9 cellular contexts compared by ENCODE assay signal in the genomic region with DNA sequence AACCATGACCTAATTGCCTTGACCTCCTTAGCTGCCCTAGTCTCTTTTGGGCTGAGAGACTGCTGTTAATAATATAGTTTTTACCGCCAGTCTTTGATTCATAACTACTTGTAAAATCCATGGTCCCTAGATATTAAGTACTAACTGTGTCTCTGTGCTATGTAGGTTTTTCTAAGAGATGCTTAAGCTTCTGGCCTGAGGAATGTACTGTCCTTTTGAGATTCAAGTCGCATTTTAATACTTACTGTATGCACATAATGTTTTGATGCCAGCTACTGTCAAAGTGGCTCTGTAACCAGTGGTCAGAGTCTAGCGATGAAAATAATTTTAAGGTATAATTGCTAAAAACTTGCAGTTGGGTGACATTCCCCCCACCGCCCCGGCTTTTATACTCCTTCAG. TPM values are rescaled to one million over a fixed set of nuclear protein-coding genes. Genes with fewer than 3 reads are reported as not detected.
A peak's percentile ranks its signal among the peaks of the same experiment; 100 is the strongest.
DNase-seq lines count a peak whose midpoint lies in the region; ATAC-seq and TF ChIP-seq lines count a peak whose summit lies in the region.
"Had no signal": no experiment of that assay in that cellular context is flagged by ENCODE, and none has a peak within 500 bp of the region (broad histone marks: within the 10 kb centered on the region; RNA-seq: fewer than 3 reads in every experiment).

No MANE protein-coding gene starts in this region.

- no peaks in the 10 kb centered on the region for H3K36me3 Mint-ChIP-seq in activated CD4-positive, alpha-beta T cell treated with anti-CD3 and anti-CD28 coated beads, Interleukin-2, amount 10 ng/mL, durations not matched to agents 24 days and 14 days (ENCODE audit: low read depth)
- H3K36me3 Mint-ChIP-seq in T-cell, result no peaks in the 10 kb centered on the region

- 99% methylated on average over 5 of the region's 5 CpGs for WGBS in mammary epithelial cell (ENCODE audit: low coverage, missing lambda C conversion rate)

- DNase-seq in activated CD4-positive, alpha-beta T cell treated with anti-CD3 and anti-CD28 coated beads, Interleukin-2, amount 10 ng/mL, durations not matched to agents 24 days and 14 days, result no peak
- no peak for DNase-seq in activated CD4-positive, alpha-beta T cell treated with anti-CD3 and anti-CD28 coated beads, Interleukin-2, amount 50 U/mL, for 4 hours
- DNase-seq in mammary epithelial cell, result no peak
- DNase-seq in lower lobe of right lung, result no peak
- no peak for DNase-seq in tibial artery
- no peak for DNase-seq in NOMO-1 treated with DMSO at 0.1 percent for 48 hours (lab: John Stamatoyannopoulos, UW; ENCODE audit: unreplicated experiment)
- DNase-seq in NCI-H1092 treated with DMSO at 0.1 percent for 48 hours (lab: John Stamatoyannopoulos, UW), result no peak
- DNase-seq in T-cell, result no peak
- DNase-seq: NCI-H1048 had no signal

- H3K79me2 ChIP-seq in mammary epithelial cell (ENCODE audit: insufficient read depth, low read length), result peaks cover 3% of the 10 kb centered on the region

- peaks cover 6% of the 10 kb centered on the region for H3K4me1 Mint-ChIP-seq in activated CD4-positive, alpha-beta T cell treated with anti-CD3 and anti-CD28 coated beads, Interleukin-2, amount 10 ng/mL, durations not matched to agents 24 days and 14 days
- peaks cover 0 to 18% (median 14%) of the 10 kb centered on the region in 3 donors for H3K4me1 Mint-ChIP-seq in T-cell

- H3K4me3 Mint-ChIP-seq in activated CD4-positive, alpha-beta T cell treated with anti-CD3 and anti-CD28 coated beads, Interleukin-2, amount 10 ng/mL, durations not matched to agents 24 days and 14 days, result peak overlapping the region; percentile 63
- peak overlapping the region in 1 of 3 donors; percentile 72 for H3K4me3 Mint-ChIP-seq in T-cell

- no peaks in the 10 kb centered on the region for H3K9me3 Mint-ChIP-seq in activated CD4-positive, alpha-beta T cell treated with anti-CD3 and anti-CD28 coated beads, Interleukin-2, amount 10 ng/mL, durations not matched to agents 24 days and 14 days
- H3K9me3 Mint-ChIP-seq in T-cell, result no peaks in the 10 kb centered on the region

- CTCF ChIA-PET in mammary epithelial cell (lab: Charles Lee; ENCODE audit: low non-redundant PET) (no interaction called here), T-cell (lab: Charles Lee) (interaction anchor here in 1 of 2 donors (0.5 to 0.6 kb wide), 2 partner anchors 13 to 865 kb away, joined by 3 to 4 read pairs; no protein-coding TSS in a partner anchor)

- H3K36me3 ChIP-seq in mammary epithelial cell (ENCODE audit: insufficient read depth, low read length), result no peaks in the 10 kb centered on the region
- no peaks in the 10 kb centered on the region for H3K36me3 ChIP-seq in lower lobe of right lung
- H3K36me3 ChIP-seq in tibial artery, result no peaks in the 10 kb centered on the region

- POLR2A ChIA-PET in T-cell (lab: Charles Lee), result no interaction called here

- dilution Hi-C loops in mammary epithelial cell (cut with HindIII; ENCODE audit: low sequenced_read_pairs), result loop anchor here (5.0 kb wide), 1 partner anchor 35 kb away; no protein-coding TSS in a partner anchor

- in situ Hi-C loops in mammary epithelial cell (cut with MboI; ENCODE audit: low sequenced_read_pairs in 2 of 2), result no loop called here

- H3K4me1 ChIP-seq in mammary epithelial cell (ENCODE audit: insufficient read depth, low read length) (no peaks in the 10 kb centered on the region), lower lobe of right lung (peaks cover 17% of the 10 kb centered on the region), tibial artery (peaks cover 0 to 31% (median 10%) of the 10 kb centered on the region in 4 donors)

- H3K4me3 ChIP-seq in mammary epithelial cell (replicated peaks in 1 of 3; ENCODE audit: insufficient read depth in 1 of 3, low read depth in 2 of 3, low read length in 3 of 3), result peak overlapping the region in 2 of 3 experiments; percentile 60 to 77
- H3K4me3 ChIP-seq in lower lobe of right lung, result peak overlapping the region; percentile 75
- peak overlapping the region; percentile 95 to 97 for H3K4me3 ChIP-seq in tibial artery

- H4K20me1 ChIP-seq in mammary epithelial cell (ENCODE audit: insufficient read depth, low read length), result no peaks in the 10 kb centered on the region

- intact Hi-C loops in activated CD4-positive, alpha-beta T cell treated with anti-CD3 and anti-CD28 coated beads, Interleukin-2, amount 10 ng/mL, durations not matched to agents 24 days and 14 days (cut with micrococcal nuclease), result loop anchor here (2.0 kb wide), 2 partner anchors 47 to 83 kb away; no protein-coding TSS in a partner anchor
- intact Hi-C loops in mammary epithelial cell (cut with micrococcal nuclease), result loop anchor here (1.0 to 2.0 kb wide), 3 partner anchors 83 to 228 kb away; no protein-coding TSS in a partner anchor
- intact Hi-C loops in lower lobe of right lung (cut with DNase I), result no loop called here
- intact Hi-C loops in tibial artery (cut with DNase I; ENCODE audit: low total_unique reads), result loop anchor here (5.0 to 10.0 kb wide), 2 partner anchors 83 to 350 kb away; no protein-coding TSS in a partner anchor

- no peaks in the 10 kb centered on the region for H3K27me3 ChIP-seq in mammary epithelial cell (ENCODE audit: insufficient read depth, low read length)
- peaks cover 26% of the 10 kb centered on the region for H3K27me3 ChIP-seq in lower lobe of right lung (ENCODE audit: low read depth)
- H3K27me3 ChIP-seq in tibial artery, result no peaks in the 10 kb centered on the region

- H3K27me3 Mint-ChIP-seq in activated CD4-positive, alpha-beta T cell treated with anti-CD3 and anti-CD28 coated beads, Interleukin-2, amount 10 ng/mL, durations not matched to agents 24 days and 14 days, result peaks cover 64% of the 10 kb centered on the region
- H3K27me3 Mint-ChIP-seq in T-cell, result peaks cover 52 to 59% of the 10 kb centered on the region in 2 donors

- H2AFZ ChIP-seq in mammary epithelial cell (ENCODE audit: low read depth, low read length), result no peak overlapping the region

- no peak overlapping the region for H3K27ac ChIP-seq in mammary epithelial cell (ENCODE audit: insufficient read depth, low read depth, low read length)
- no peak overlapping the region for H3K27ac ChIP-seq in lower lobe of right lung
- H3K27ac ChIP-seq in tibial artery, result peak overlapping the region; percentile 98 to 99

- no peak overlapping the region for H3K27ac Mint-ChIP-seq in activated CD4-positive, alpha-beta T cell treated with anti-CD3 and anti-CD28 coated beads, Interleukin-2, amount 10 ng/mL, durations not matched to agents 24 days and 14 days
- no peak overlapping the region for H3K27ac Mint-ChIP-seq in T-cell

- H3K9ac ChIP-seq in mammary epithelial cell (ENCODE audit: insufficient read depth, low read length), result no peak overlapping the region

- peak overlapping the region; percentile 95 for H3K4me2 ChIP-seq in mammary epithelial cell (ENCODE audit: insufficient read depth, low read depth, low read length)

- ATAC-seq in lower lobe of right lung (no peak), T-cell (replicated peaks in 1 of 4) (no peak)

- BruUV-seq in mammary epithelial cell (replicated peaks; lab: Mats Ljungman, UMichigan), result no TSS peak

- H3K9me3 ChIP-seq in mammary epithelial cell (replicated peaks; ENCODE audit: insufficient read depth, low read length) (no peaks in the 10 kb centered on the region), lower lobe of right lung (no peaks in the 10 kb centered on the region), tibial artery (no peaks in the 10 kb centered on the region)

- TF ChIP-seq CTCF in mammary epithelial cell (conservative IDR thresholded peaks at IDR 0.05 in 1 of 2, IDR thresholded peaks at IDR 0.05 in 1 of 2; ENCODE audit: extremely low read depth in 1 of 2, insufficient read depth in 1 of 2, low read depth in 1 of 2, low read length in 2 of 2) (no peak), lower lobe of right lung (IDR thresholded peaks at IDR 0.05) (no peak), tibial artery (IDR thresholded peaks at IDR 0.05) (no peak)

RNA-seq across cellular contexts. Expression of a gene that starts 2.1 kb away (rescaled TPM):
- 1.0 and 1.1 TPM in 2 replicates for total RNA-seq in activated CD4-positive, alpha-beta T cell treated with anti-CD3 and anti-CD28 coated beads, Interleukin-2, amount 10 ng/mL, durations not matched to agents 24 days and 14 days
- total RNA-seq in mammary epithelial cell (10 to 100 TPM; 38.0 to 59.8 TPM), lower lobe of right lung (38.8 TPM), T-cell (1 to 10 TPM in 3 of 5 donors, under 1 TPM in 2; 0.16 to 1.8 (median 1.2) TPM)
- 13.9 TPM for polyA plus RNA-seq in mammary epithelial cell
- 37.7 TPM for polyA minus RNA-seq in mammary epithelial cell

Comparison
In these comparisons a context has a peak if more than half of its experiments do, and no peak if none do; other contexts are left out.
1. H3K27ac ChIP-seq: peak in tibial artery (2 of 2); none in mammary epithelial cell (single experiment) and lower lobe of right lung (single experiment).
2. RNA of a gene that starts 2.1 kb away (total RNA-seq): 38.0 to 59.8 TPM in mammary epithelial cell and 38.8 TPM in lower lobe of right lung (single experiment); 0.16 to 1.8 TPM in T-cell and 1.0 to 1.1 TPM in activated CD4-positive, alpha-beta T cell treated with anti-CD3 and anti-CD28 coated beads, Interleukin-2, amount 10 ng/mL, durations not matched to agents 24 days and 14 days; every median in the first group is over 10 times any median in the second.
3. Peak in every context shown above with its lines, with median percentiles within 50 percentile points of each other: H3K4me3 ChIP-seq.